ENCODE assay signal across 24 cellular contexts in the genomic region with DNA sequence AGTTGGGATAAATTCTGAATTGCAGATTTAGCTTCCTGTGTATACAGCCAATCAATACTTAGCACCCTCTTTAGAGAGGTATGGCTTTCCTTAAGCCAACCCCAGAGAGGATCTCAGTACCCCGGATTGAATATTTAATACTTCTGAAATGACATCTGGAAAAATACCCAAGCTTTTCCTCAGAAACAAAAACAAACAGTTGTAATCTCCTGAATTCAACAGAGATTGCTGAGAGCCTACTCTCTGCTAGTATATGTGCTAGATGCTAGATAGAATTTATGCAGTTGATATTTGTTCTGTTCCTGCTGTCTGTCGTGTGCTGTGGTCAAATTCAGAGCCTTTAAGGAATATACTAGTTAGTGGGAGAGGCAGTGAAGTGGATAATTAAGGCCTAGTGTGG. TPM values are rescaled to one million over a fixed set of nuclear protein-coding genes. Genes with fewer than 3 reads are reported as not detected.
DNase-seq lines count a peak whose midpoint lies in the region; ATAC-seq and TF ChIP-seq lines count a peak whose summit lies in the region.
"Had no signal": no experiment of that assay in that cellular context is flagged by ENCODE, and none has a peak within 500 bp of the region (broad histone marks: within the 10 kb centered on the region; RNA-seq: fewer than 3 reads in every experiment).

No MANE protein-coding gene starts in this region.

- H3K4me3 ChIP-seq in cardiac muscle cell: no peak overlapping the region
- H3K4me3 ChIP-seq in adipocyte (ENCODE audit: low read length): no peak overlapping the region
- H3K4me3 ChIP-seq in endodermal cell (ENCODE audit: low read length): no peak overlapping the region
- no peak overlapping the region for H3K4me3 ChIP-seq in mucosa of descending colon
- H3K4me3 ChIP-seq: HAP-1 had no signal

- no peak overlapping the region for H3K9ac ChIP-seq in adipocyte (ENCODE audit: low read length)
- H3K9ac ChIP-seq in endodermal cell (ENCODE audit: extremely low read depth, low read length, poor library complexity, severe bottlenecking): no peak overlapping the region
- H3K9ac ChIP-seq: SK-N-SH had no signal

- H3K36me3 Mint-ChIP-seq in memory B cell (peaks cover 9% of the 10 kb centered on the region), endodermal cell (ENCODE audit: low read depth) (peaks cover 18% of the 10 kb centered on the region)

- intact Hi-C loops in left cardiac atrium (cut with DNase I) (no loop called here), mucosa of descending colon (cut with DNase I, micrococcal nuclease) (no loop called here)

- H3K27me3 ChIP-seq in cardiac muscle cell (no peaks in the 10 kb centered on the region), adipocyte (replicated peaks; ENCODE audit: control insufficient read depth, insufficient read depth, low read length) (no peaks in the 10 kb centered on the region), endodermal cell (ENCODE audit: control insufficient read depth, insufficient read depth, low read length, poor library complexity, severe bottlenecking) (no peaks in the 10 kb centered on the region)

- ATAC-seq in left cardiac atrium: no peak
- ATAC-seq in memory B cell (ENCODE audit: low read depth): no peak
- no peak for ATAC-seq in GM19397 (IDR thresholded peaks at IDR 0.05; ENCODE audit: unreplicated experiment)
- ATAC-seq in mucosa of descending colon: no peak

- peaks cover 7% of the 10 kb centered on the region for H3K4me1 ChIP-seq in cardiac muscle cell (ENCODE audit: low read depth)
- H3K4me1 ChIP-seq in adipocyte (ENCODE audit: control insufficient read depth, insufficient read depth, low read length): peaks cover 35% of the 10 kb centered on the region
- H3K4me1 ChIP-seq in endodermal cell (ENCODE audit: control insufficient read depth, insufficient read depth, low read length): no peaks in the 10 kb centered on the region
- H3K4me1 ChIP-seq in mucosa of descending colon (ENCODE audit: low read depth): no peaks in the 10 kb centered on the region
- H3K4me1 ChIP-seq: HAP-1 had no signal

- 70 to 86% methylated on average over 2 of the region's 2 CpGs for WGBS in endodermal cell (ENCODE audit: insufficient coverage in 1 of 2, insufficient read length in 1 of 2), 2 experiments

- TF ChIP-seq CTCF in cardiac muscle cell (IDR thresholded peaks at IDR 0.05; ENCODE audit: low read depth, low read length) (no peak), endodermal cell (conservative IDR thresholded peaks at IDR 0.05) (no peak), mucosa of descending colon (IDR thresholded peaks at IDR 0.05) (no peak)

- H3K9me3 ChIP-seq in cardiac muscle cell (ENCODE audit: low read depth): no peaks in the 10 kb centered on the region
- no peaks in the 10 kb centered on the region for H3K9me3 ChIP-seq in adipocyte (ENCODE audit: control insufficient read depth, low read length)
- no peaks in the 10 kb centered on the region for H3K9me3 ChIP-seq in endodermal cell (ENCODE audit: control insufficient read depth, low read length)
- H3K9me3 ChIP-seq in mucosa of descending colon: no peaks in the 10 kb centered on the region
- H3K9me3 ChIP-seq: HAP-1, SK-N-SH had no signal

- H3K9me3 Mint-ChIP-seq in memory B cell (peaks cover 2% of the 10 kb centered on the region), endodermal cell (peaks cover 2% of the 10 kb centered on the region)
- H3K9me3 Mint-ChIP-seq: CD8-positive, alpha-beta memory T cell had no signal

- no peaks in the 10 kb centered on the region for H3K27me3 Mint-ChIP-seq in memory B cell
- no peaks in the 10 kb centered on the region for H3K27me3 Mint-ChIP-seq in endodermal cell (ENCODE audit: insufficient read depth)
- H3K27me3 Mint-ChIP-seq: B cell; CD8-positive, alpha-beta memory T cell had no signal

- H3K36me3 ChIP-seq in cardiac muscle cell (no peaks in the 10 kb centered on the region), adipocyte (ENCODE audit: control insufficient read depth, insufficient read depth, low read length, severe bottlenecking) (no peaks in the 10 kb centered on the region), endodermal cell (ENCODE audit: control insufficient read depth, insufficient read depth, low read length) (peaks cover 5% of the 10 kb centered on the region), mucosa of descending colon (ENCODE audit: low read depth) (no peaks in the 10 kb centered on the region)

- peak overlapping the region; percentile 47 for H3K27ac ChIP-seq in cardiac muscle cell
- H3K27ac ChIP-seq in endodermal cell (ENCODE audit: low read depth, low read length): no peak overlapping the region
- H3K27ac ChIP-seq: C4-2B had no signal

- H3K27ac Mint-ChIP-seq in memory B cell: peak overlapping the region; percentile 73
- H3K27ac Mint-ChIP-seq in endodermal cell: no peak overlapping the region
- H3K27ac Mint-ChIP-seq: B cell had no signal

- no peak for DNase-seq in cardiac muscle cell (ENCODE audit: low read depth in 1 of 2, low spot score in 1 of 2)
- DNase-seq in left cardiac atrium: no peak
- DNase-seq in adipocyte (ENCODE audit: low read depth): peak; percentile 50
- DNase-seq in memory B cell (ENCODE audit: low spot score in 2 of 2): no peak
- DNase-seq in endodermal cell: no peak
- DNase-seq in mucosa of descending colon: no peak
- DNase-seq: CD8-positive, alpha-beta memory T cell; DMS153; DND-41; GOT3; KBM-7; MV-4-11; NCI-H1105; NCI-H1436 treated with DMSO at 0.1 percent for 48 hours; NCI-H187 treated with DMSO at 0.1 percent for 48 hours; NCI-H2107; NCI-H226; NCI-H510A treated with DMSO at 0.1 percent for 48 hours; SK-N-SH; SW 1271 had no signal

- H3K4me1 Mint-ChIP-seq in memory B cell: peaks cover 15% of the 10 kb centered on the region
- peaks cover 26% of the 10 kb centered on the region for H3K4me1 Mint-ChIP-seq in endodermal cell

- H3K4me3 Mint-ChIP-seq in memory B cell (no peak overlapping the region), endodermal cell (no peak overlapping the region)
- H3K4me3 Mint-ChIP-seq: B cell; CD8-positive, alpha-beta memory T cell had no signal

RNA-seq across cellular contexts. Expression of gene STARD3NL, which starts 21.1 kb away (rescaled TPM):
- total RNA-seq in cardiac muscle cell (55.4 and 72.2 TPM in 2 replicates), left cardiac atrium (10 to 100 TPM; 31.8 to 34.8 TPM), endodermal cell (10 to 100 TPM; 48.6 to 58.3 TPM), mucosa of descending colon (10 to 100 TPM; 24.7 to 30.0 (median 25.3) TPM)
- 95.3 and 111 TPM in 2 replicates for polyA plus RNA-seq in cardiac muscle cell
- polyA plus RNA-seq in endodermal cell (2013, experiment 1 of 2): 79.5 TPM
- 75.1 TPM for polyA plus RNA-seq in endodermal cell (2013, experiment 2 of 2)
